In genomic region chr3:124985358-124985757, GRCh38 we compare ENCODE assay signal across 11 cellular contexts. TPM values are rescaled to one million over a fixed set of nuclear protein-coding genes. Genes with fewer than 3 reads are reported as not detected.
DNase-seq lines count a peak whose midpoint lies in the region; ATAC-seq, FAIRE-seq and TF ChIP-seq lines count a peak whose summit lies in the region.
"Had no signal": no experiment of that assay in that cellular context is flagged by ENCODE, and none has a peak within 500 bp of the region (broad histone marks: within the 10 kb centered on the region; RNA-seq: fewer than 3 reads in every experiment).

No MANE protein-coding gene starts in this region.

- H3K4me3 ChIP-seq in keratinocyte (ENCODE audit: control insufficient read depth in 2 of 3, extremely low read depth in 1 of 3, insufficient read depth in 2 of 3, low read depth in 1 of 3, low read length in 3 of 3) (no peak overlapping the region), upper lobe of left lung (no peak overlapping the region), adrenal gland (no peak overlapping the region)

- TF ChIP-seq EP300 in upper lobe of left lung (IDR thresholded peaks at IDR 0.05), result no peak

- no peak for TF ChIP-seq POLR2A in upper lobe of left lung (IDR thresholded peaks at IDR 0.05)
- no peak for TF ChIP-seq POLR2A in adrenal gland (IDR thresholded peaks at IDR 0.05)

- no peaks in the 10 kb centered on the region for H3K79me2 ChIP-seq in keratinocyte (ENCODE audit: control insufficient read depth, insufficient read depth, low read length)

- H3K27ac Mint-ChIP-seq in stimulated activated naive CD8-positive, alpha-beta T cell treated with anti-CD3 and anti-CD28 coated beads, Interleukin-15, amount 100 ng/mL, for 72 hours, result no peak overlapping the region

- ATAC-seq in upper lobe of left lung (ENCODE audit: low FRiP score in 2 of 2), result peak in 1 of 2 donors; percentile 84
- ATAC-seq in stimulated activated naive CD8-positive, alpha-beta T cell treated with anti-CD3 and anti-CD28 coated beads, Interleukin-15, amount 100 ng/mL, for 72 hours, result no peak
- ATAC-seq: stimulated activated effector memory CD8-positive, alpha-beta T cell treated with anti-CD3 and anti-CD28 coated beads, Interleukin-12 subunit alpha, Interleukin-12 subunit beta, amount 100 ng/mL, for 72 hours had no signal

- FAIRE-seq in HTR-8/SVneo (lab: Jason Lieb, UNC) (no peak), keratinocyte (lab: Jason Lieb, UNC) (peak; percentile 74)
- FAIRE-seq: GM18507 had no signal

- no peaks in the 10 kb centered on the region for H3K9me3 ChIP-seq in keratinocyte (ENCODE audit: control insufficient read depth, low read depth, low read length)
- H3K9me3 ChIP-seq in upper lobe of left lung, result no peaks in the 10 kb centered on the region
- no peaks in the 10 kb centered on the region for H3K9me3 ChIP-seq in adrenal gland (replicated peaks in 1 of 3)

- H3K4me2 ChIP-seq in keratinocyte (ENCODE audit: control insufficient read depth, extremely low read depth, insufficient read depth, low read depth, low read length), result peak overlapping the region; percentile 51

- H3K9ac ChIP-seq in keratinocyte (ENCODE audit: control insufficient read depth, extremely low read depth, insufficient read depth, low read length), result peak overlapping the region; percentile 31

- TF ChIP-seq CTCF in keratinocyte (optimal IDR thresholded peaks at IDR 0.05 in 1 of 3, IDR thresholded peaks at IDR 0.05 in 1 of 3, conservative IDR thresholded peaks at IDR 0.05 in 1 of 3; ENCODE audit: extremely low read depth in 1 of 3, insufficient read depth in 2 of 3, low read length in 3 of 3) (no peak), upper lobe of left lung (IDR thresholded peaks at IDR 0.05) (no peak), adrenal gland (IDR thresholded peaks at IDR 0.05) (no peak)

- no peak overlapping the region for H2AFZ ChIP-seq in keratinocyte (ENCODE audit: control insufficient read depth, low read length)

- H3K27me3 Mint-ChIP-seq in stimulated activated naive CD8-positive, alpha-beta T cell treated with anti-CD3 and anti-CD28 coated beads, Interleukin-15, amount 100 ng/mL, for 72 hours, result no peaks in the 10 kb centered on the region

- DNase-seq in HTR-8/SVneo (ENCODE audit: insufficient read length, low spot score) (peak; percentile 80), astrocyte of the hippocampus (ENCODE audit: low read depth, low spot score) (peak; percentile 46), keratinocyte (ENCODE audit: low read depth, low spot score) (peak; percentile 21), upper lobe of left lung (no peak), NCI-H510A (lab: John Stamatoyannopoulos, UW) (no peak), adrenal gland (no peak)
- no peak for DNase-seq in stimulated activated naive CD8-positive, alpha-beta T cell treated with anti-CD3 and anti-CD28 coated beads, Interleukin-15, amount 100 ng/mL, for 72 hours
- DNase-seq: NCI-H2171 treated with DMSO at 0.1 percent for 48 hours had no signal

- no peak overlapping the region for H3K4me3 Mint-ChIP-seq in stimulated activated naive CD8-positive, alpha-beta T cell treated with anti-CD3 and anti-CD28 coated beads, Interleukin-15, amount 100 ng/mL, for 72 hours
- H3K4me3 Mint-ChIP-seq: neural crest cell; stimulated activated effector memory CD8-positive, alpha-beta T cell treated with anti-CD3 and anti-CD28 coated beads, Interleukin-12 subunit alpha, Interleukin-12 subunit beta, amount 100 ng/mL, for 72 hours had no signal

- intact Hi-C loops in adrenal gland (cut with DNase I), result no loop called here

- WGBS in upper lobe of left lung, 2 donors, result 42 to 50% methylated on average over 4 of the region's 4 CpGs
- 74 to 79% (median 77%) methylated on average over 4 of the region's 4 CpGs for WGBS in adrenal gland, 4 donors

- no peaks in the 10 kb centered on the region for H3K9me3 Mint-ChIP-seq in stimulated activated naive CD8-positive, alpha-beta T cell treated with anti-CD3 and anti-CD28 coated beads, Interleukin-15, amount 100 ng/mL, for 72 hours
- H3K9me3 Mint-ChIP-seq: neural crest cell; stimulated activated effector memory CD8-positive, alpha-beta T cell treated with anti-CD3 and anti-CD28 coated beads, Interleukin-12 subunit alpha, Interleukin-12 subunit beta, amount 100 ng/mL, for 72 hours had no signal

- H3K4me1 ChIP-seq in keratinocyte (ENCODE audit: control insufficient read depth, extremely low read depth, insufficient read depth, low read length) (peaks cover 19% of the 10 kb centered on the region), upper lobe of left lung (peaks cover 25 to 52% (median 46%) of the 10 kb centered on the region in 4 donors), adrenal gland (replicated peaks in 1 of 2) (peaks cover 5 to 11% of the 10 kb centered on the region in 2 donors)

- H3K27ac ChIP-seq in keratinocyte (ENCODE audit: control insufficient read depth, insufficient read depth, low read length) (peak overlapping the region; percentile 72), upper lobe of left lung (peak overlapping the region; percentile 67 to 89 (median 79)), adrenal gland (peak overlapping the region in 2 of 5 donors; percentile 24 to 66)

- peaks cover 3 to 14% of the 10 kb centered on the region in 2 experiments for H3K36me3 ChIP-seq in keratinocyte (ENCODE audit: control insufficient read depth in 2 of 2, extremely low read depth in 1 of 2, insufficient read depth in 2 of 2, low read length in 2 of 2)
- peaks cover 0 to 46% (median 7%) of the 10 kb centered on the region in 4 donors for H3K36me3 ChIP-seq in upper lobe of left lung
- H3K36me3 ChIP-seq in adrenal gland (replicated peaks in 1 of 2), result peaks cover 0 to 5% of the 10 kb centered on the region in 2 donors

- H3K9me1 ChIP-seq in keratinocyte (ENCODE audit: control insufficient read depth, extremely low read depth, insufficient read depth, low read length), result no peaks in the 10 kb centered on the region

- dilution Hi-C loops in keratinocyte (cut with MboI; ENCODE audit: extremely low pct_ligation_motif_present, low sequenced_read_pairs), result no loop called here

- no peaks in the 10 kb centered on the region for H4K20me1 ChIP-seq in keratinocyte (ENCODE audit: control insufficient read depth, extremely low read depth, insufficient read depth, low read length)

- H3K27me3 ChIP-seq in keratinocyte (ENCODE audit: control insufficient read depth, extremely low read depth, insufficient read depth, low read length), result no peaks in the 10 kb centered on the region
- no peaks in the 10 kb centered on the region for H3K27me3 ChIP-seq in upper lobe of left lung
- H3K27me3 ChIP-seq in adrenal gland, result no peaks in the 10 kb centered on the region

- no peaks in the 10 kb centered on the region for H3K4me1 Mint-ChIP-seq in stimulated activated naive CD8-positive, alpha-beta T cell treated with anti-CD3 and anti-CD28 coated beads, Interleukin-15, amount 100 ng/mL, for 72 hours
- H3K4me1 Mint-ChIP-seq: neural crest cell had no signal

RNA-seq across cellular contexts. Expression of gene MUC13, which starts 50.8 kb away (rescaled TPM):
- polyA plus RNA-seq in keratinocyte (not detected in 3 replicates), adrenal gland (1 to 10 TPM in 1 of 3 donors, under 1 TPM in 2; 0.08 to 2.6 (median 0.10) TPM)
- not detected for polyA plus RNA-seq in keratinocyte (2011; ENCODE audit: low read depth)
- polyA plus RNA-seq in keratinocyte (2011; cell fraction: cytosol; rRNA removed), result not detected in 2 replicates
- not detected in 2 replicates for polyA plus RNA-seq in keratinocyte (2011; cell fraction: nucleus; rRNA removed)
- not detected in 2 replicates for polyA plus RNA-seq in keratinocyte (2012; ENCODE audit: low replicate concordance)
- polyA minus RNA-seq in keratinocyte, result not detected in 3 replicates
- not detected for polyA minus RNA-seq in keratinocyte (2011; cell fraction: cytosol; rRNA and poly(A)+ RNA removed)
- polyA minus RNA-seq in keratinocyte (2011; cell fraction: nucleus; rRNA and poly(A)+ RNA removed), result not detected in 2 replicates
- total RNA-seq in upper lobe of left lung (1 to 10 TPM in 1 of 6 donors, under 1 TPM in 3, not detected in 2; 0.15 to 3.6 (median 0.24) TPM), adrenal gland (1 to 10 TPM in 1 of 8 donors, under 1 TPM in 2, not detected in 5; 0.11 to 1.5 (median 0.36) TPM)
- total RNA-seq: neural crest cell had no signal

Comparison
In these comparisons a context has a peak if more than half of its experiments do, and no peak if none do; other contexts are left out.
1. DNase-seq: peak in HTR-8/SVneo (single experiment), astrocyte of the hippocampus (single experiment) and keratinocyte (single experiment); none in upper lobe of left lung (0 of 2), stimulated activated naive CD8-positive, alpha-beta T cell treated with anti-CD3 and anti-CD28 coated beads, Interleukin-15, amount 100 ng/mL, for 72 hours (0 of 2), NCI-H510A (single experiment) and adrenal gland (0 of 7).